In genomic region chr15:67820992-67821783, GRCh38 we compare ENCODE assay signal across 8 cellular contexts.
DNase-seq lines count a peak whose midpoint lies in the region; ATAC-seq and FAIRE-seq lines count a peak whose summit lies in the region.

No MANE protein-coding gene starts in this region.

- ATAC-seq in HG02642 (IDR thresholded peaks at IDR 0.05; ENCODE audit: poor library complexity, unreplicated experiment) (no peak), GM18861 (IDR thresholded peaks at IDR 0.05; ENCODE audit: unreplicated experiment) (no peak)

- peak; percentile 50 for DNase-seq in stimulated activated CD4-positive, alpha-beta T cell treated with anti-CD3 and anti-CD28 coated beads, Interleukin-15, amount 100 ng/mL, for 24 hours
- no peak for DNase-seq in stimulated activated CD4-positive, alpha-beta T cell treated with anti-CD3 and anti-CD28 coated beads, Interleukin-4, amount 100 ng/mL, for 24 hours
- DNase-seq in astrocyte of the hippocampus (ENCODE audit: low read depth, low spot score) = peak; percentile 83
- DNase-seq in left kidney (ENCODE audit: low read depth, low spot score) = peak; percentile 93
- no peak for DNase-seq in RCC 7860 (ENCODE audit: low spot score)
- DNase-seq in NCI-H1694 (lab: John Stamatoyannopoulos, UW) = no peak

- FAIRE-seq in RCC 7860 (lab: Jason Lieb, UNC) = no peak

Comparison
In these comparisons a context has a peak if more than half of its experiments do, and no peak if none do; other contexts are left out.
1. DNase-seq: peak in stimulated activated CD4-positive, alpha-beta T cell treated with anti-CD3 and anti-CD28 coated beads, Interleukin-15, amount 100 ng/mL, for 24 hours (single experiment), astrocyte of the hippocampus (single experiment) and left kidney (single experiment); none in stimulated activated CD4-positive, alpha-beta T cell treated with anti-CD3 and anti-CD28 coated beads, Interleukin-4, amount 100 ng/mL, for 24 hours (single experiment), RCC 7860 (single experiment) and NCI-H1694 (single experiment).